1 cellular context compared by ENCODE assay signal in the genomic region with DNA sequence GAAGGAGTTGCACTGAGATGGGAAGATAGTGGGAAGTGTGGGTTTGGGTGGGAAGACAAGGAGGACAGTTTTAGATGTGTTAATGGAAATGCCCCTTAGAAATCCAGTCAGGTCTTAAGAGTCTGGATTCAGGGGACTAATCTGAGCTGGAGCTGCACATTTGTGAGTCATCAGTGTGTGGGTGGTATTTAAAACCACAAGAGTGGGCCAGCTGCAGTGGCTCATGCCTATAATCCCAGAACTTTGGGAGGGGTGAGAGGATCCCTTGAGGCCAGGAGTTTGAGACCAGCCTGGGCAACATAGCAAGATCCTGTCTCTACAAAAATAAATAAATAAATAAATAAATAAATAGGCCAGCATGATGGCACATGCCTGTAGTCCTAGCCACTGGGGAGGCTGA.
TF ChIP-seq lines count a peak whose summit lies in the region.

No MANE protein-coding gene starts in this region.

TF ChIP-seq in IMR-90, 13 proteins besides CTCF, POLR2A, EP300 and RAD21 (continued from another document):
- peak; percentile 48; the same call in 1 of the 2 replicates for TF ChIP-seq MAZ (IDR thresholded peaks at IDR 0.05; ENCODE audit: borderline replicate concordance, low read depth, low read length)
- TF ChIP-seq FOS (IDR thresholded peaks at IDR 0.05; ENCODE audit: low read depth, low read length) = peak; percentile 80; the same call in 1 of the 2 replicates
- no peak for TF ChIP-seq CEBPB (IDR thresholded peaks at IDR 0.05; ENCODE audit: low read depth, low read length)
TF ChIP-seq in IMR-90: peak in this region for 3.
